Comparison of ENCODE assay signal across 13 cellular contexts in the genomic region with DNA sequence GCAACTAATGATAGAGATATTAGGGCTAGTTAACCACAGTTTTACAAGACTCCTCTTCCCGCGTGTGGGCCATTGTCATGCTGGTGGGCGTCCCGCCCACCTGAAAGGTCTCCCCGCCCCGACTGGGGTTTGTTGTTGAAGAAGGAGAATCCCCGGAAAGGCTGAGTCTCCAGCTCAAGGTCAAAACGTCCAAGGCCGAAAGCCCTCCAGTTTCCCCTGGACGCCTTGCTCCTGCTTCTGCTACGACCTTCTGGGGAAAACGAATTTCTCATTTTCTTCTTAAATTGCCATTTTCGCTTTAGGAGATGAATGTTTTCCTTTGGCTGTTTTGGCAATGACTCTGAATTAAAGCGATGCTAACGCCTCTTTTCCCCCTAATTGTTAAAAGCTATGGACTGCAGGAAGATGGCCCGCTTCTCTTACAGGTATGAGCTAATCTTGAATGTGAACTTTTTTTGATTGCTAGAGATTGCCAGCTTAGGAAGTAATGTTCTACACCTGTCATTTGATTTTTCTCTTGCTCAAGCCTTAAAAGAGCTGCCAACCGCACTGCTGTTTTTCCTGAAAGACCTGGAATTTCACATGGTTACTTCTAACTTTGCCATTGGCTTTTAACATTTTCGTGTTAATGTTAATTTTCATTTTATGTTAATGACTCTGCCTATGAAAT. TPM values are rescaled to one million over a fixed set of nuclear protein-coding genes. Genes with fewer than 3 reads are reported as not detected.
"Had no signal": no experiment of that assay in that cellular context is flagged by ENCODE, and none has a peak within 500 bp of the region (broad histone marks: within the 10 kb centered on the region; RNA-seq: fewer than 3 reads in every experiment).

No MANE protein-coding gene starts in this region.

RNA-seq across cellular contexts. Expression of a gene that starts 11.6 kb away (rescaled TPM):
- total RNA-seq: activated T-helper 2 cell treated with anti-CD3 and anti-CD28 coated beads, Interferon-gamma antibody, Interleukin-2, Interleukin-4, amounts not matched to agents 10 μg/mL and 5 μg/mL and 100 μg/mL, durations not matched to agents 14 hours and 24 hours and 36 hours; ascending aorta; NCI-H460 had no signal

RNA-seq across cellular contexts. Expression of a gene that starts 34.6 kb away (rescaled TPM):
- total RNA-seq: activated CD4-positive, alpha-beta T cell treated with anti-CD3 and anti-CD28 coated beads for 36 hours; activated CD4-positive, alpha-beta T cell treated with anti-CD3 and anti-CD28 coated beads, Interleukin-2, amount 10 ng/mL, durations not matched to agents 7 days and 5 days; activated CD8-positive, alpha-beta T cell treated with anti-CD3 and anti-CD28 coated beads, Interleukin-2, amount 10 ng/mL, durations not matched to agents 7 days and 5 days; activated naive CD8-positive, alpha-beta T cell treated with anti-CD3 and anti-CD28 coated beads, Interleukin-2, amount 10 ng/mL, durations not matched to agents 7 days and 5 days; activated T-helper 2 cell treated with anti-CD3 and anti-CD28 coated beads, Interferon-gamma antibody, Interleukin-2, Interleukin-4, amounts not matched to agents 10 μg/mL and 5 μg/mL and 100 μg/mL, durations not matched to agents 14 hours and 24 hours and 36 hours; ascending aorta; LHCN-M2; NCI-H460; PC-3; Peyer's patch; SJSA1 had no signal
- polyA plus RNA-seq: adipose tissue, SK-N-SH had no signal
